ENCODE assay signal across 14 cellular contexts in the genomic region with DNA sequence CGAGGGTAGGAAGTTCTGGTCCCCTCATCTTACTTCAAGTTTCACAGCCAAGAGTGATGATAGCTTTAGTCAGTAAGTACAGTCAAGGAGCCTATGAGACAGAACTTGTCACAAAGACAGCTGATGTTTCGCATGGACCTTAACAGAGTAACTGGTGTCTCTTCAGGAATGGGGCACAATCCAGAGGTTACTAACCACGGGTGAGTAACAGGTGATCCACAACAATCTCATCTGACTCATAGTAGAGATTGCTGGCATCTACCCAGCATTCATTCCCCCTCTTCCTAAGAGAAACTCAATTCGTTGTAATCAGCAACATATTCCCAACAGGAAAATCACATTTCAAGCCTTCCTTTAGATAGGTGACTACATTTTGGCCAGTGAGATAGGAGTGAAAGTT.
DNase-seq lines count a peak whose midpoint lies in the region; ATAC-seq and TF ChIP-seq lines count a peak whose summit lies in the region.
"Had no signal": no experiment of that assay in that cellular context is flagged by ENCODE, and none has a peak within 500 bp of the region (broad histone marks: within the 10 kb centered on the region; RNA-seq: fewer than 3 reads in every experiment).

No MANE protein-coding gene starts in this region.

- H3K4me1 ChIP-seq in CD8-positive, alpha-beta memory T cell (ENCODE audit: insufficient read depth, low read length): peaks cover 54% of the 10 kb centered on the region
- H3K4me1 ChIP-seq in OCI-LY7 (ENCODE audit: insufficient read depth, low read length, poor library complexity, severe bottlenecking): peaks cover 37% of the 10 kb centered on the region

- CTCF ChIA-PET in CD8-positive, alpha-beta memory T cell (lab: Charles Lee): interaction anchor here (0.8 kb wide), 1 partner anchor 11 kb away, joined by 3 read pairs; no protein-coding TSS in a partner anchor
- CTCF ChIA-PET in OCI-LY7 (lab: Charles Lee; ENCODE audit: unreplicated experiment): no interaction called here

- intact Hi-C loops in OCI-LY7 (cut with micrococcal nuclease; ENCODE audit: unreplicated experiment): no loop called here

- POLR2A ChIA-PET in CD8-positive, alpha-beta memory T cell (lab: Charles Lee): interaction anchor here (1.2 kb wide), 1 partner anchor 34 kb away, joined by 4 read pairs; no protein-coding TSS in a partner anchor
- POLR2A ChIA-PET in OCI-LY7 (lab: Charles Lee): interaction anchor here (1.1 to 2.3 kb wide), 4 partner anchors 11 to 106 kb away, joined by 3 to 7 read pairs (median 3); no protein-coding TSS in a partner anchor

- H3K4me1 Mint-ChIP-seq in CD8-positive, alpha-beta memory T cell: peaks cover 52 to 63% (median 55%) of the 10 kb centered on the region in 3 donors

- in situ Hi-C loops in G401 (cut with HindIII; ENCODE audit: low sequenced_read_pairs): no loop called here

- no peaks in the 10 kb centered on the region for H4K20me1 ChIP-seq in OCI-LY7 (ENCODE audit: insufficient read depth, low read length)

- no peaks in the 10 kb centered on the region for H3K27me3 ChIP-seq in CD8-positive, alpha-beta memory T cell (ENCODE audit: insufficient read depth, low read length, poor library complexity, severe bottlenecking)
- H3K27me3 ChIP-seq: heart right ventricle, transverse colon had no signal

- no peaks in the 10 kb centered on the region for H3K9me3 ChIP-seq in CD8-positive, alpha-beta memory T cell (ENCODE audit: low read length)
- no peaks in the 10 kb centered on the region for H3K9me3 ChIP-seq in OCI-LY7 (ENCODE audit: low read length)
- H3K9me3 ChIP-seq: heart right ventricle, transverse colon had no signal

- no peak overlapping the region for H3K4me3 ChIP-seq in CD8-positive, alpha-beta memory T cell (ENCODE audit: low read length)
- no peak overlapping the region for H3K4me3 ChIP-seq in OCI-LY7 (ENCODE audit: low read depth, low read length, poor library complexity, severe bottlenecking)
- H3K4me3 ChIP-seq: heart right ventricle, transverse colon had no signal

- no peak overlapping the region for H3K4me2 ChIP-seq in OCI-LY7 (ENCODE audit: low read length)

- H2AFZ ChIP-seq in OCI-LY7 (ENCODE audit: low read length): peak overlapping the region; percentile 93; the same call in 1 of the 2 replicates

- no peaks in the 10 kb centered on the region for H3K27me3 Mint-ChIP-seq in CD8-positive, alpha-beta memory T cell

- no peaks in the 10 kb centered on the region for H3K9me2 ChIP-seq in OCI-LY7 (ENCODE audit: insufficient read depth, low read length)

- no peaks in the 10 kb centered on the region for H3K9me3 Mint-ChIP-seq in CD8-positive, alpha-beta memory T cell

- peak overlapping the region in 6 of 8 donors; percentile 12 to 83 (median 43) for H3K27ac Mint-ChIP-seq in CD8-positive, alpha-beta memory T cell

- no peaks in the 10 kb centered on the region for H3K36me3 ChIP-seq in CD8-positive, alpha-beta memory T cell (ENCODE audit: insufficient read depth, low read length)
- H3K36me3 ChIP-seq in OCI-LY7 (ENCODE audit: insufficient read depth, low read length): no peaks in the 10 kb centered on the region
- H3K36me3 ChIP-seq: heart right ventricle, transverse colon had no signal

- H3K27ac ChIP-seq in CD8-positive, alpha-beta memory T cell (ENCODE audit: low read depth, low read length): no peak overlapping the region
- no peak overlapping the region for H3K27ac ChIP-seq in OCI-LY7 (ENCODE audit: low read depth, low read length, poor library complexity, severe bottlenecking)
- H3K27ac ChIP-seq: transverse colon had no signal

- no peak for DNase-seq in CD8-positive, alpha-beta memory T cell
- DNase-seq in OCI-LY7 (ENCODE audit: low spot score) (no peak), dermis blood vessel endothelial cell (peak; percentile 82), omental fat pad (ENCODE audit: low spot score) (no peak), G401 (ENCODE audit: low spot score) (no peak), NCI-H2227 (lab: John Stamatoyannopoulos, UW; ENCODE audit: unreplicated experiment) (no peak)
- DNase-seq: central memory CD4-positive, alpha-beta T cell; DND-41; heart right ventricle; NCI-H2171; stimulated activated CD4-positive, alpha-beta T cell treated with anti-CD3 and anti-CD28 coated beads, Interleukin-2, amount 100 ng/mL, for 24 hours; transverse colon had no signal

- H3K79me2 ChIP-seq in OCI-LY7 (ENCODE audit: insufficient read depth, low read depth, low read length): no peaks in the 10 kb centered on the region

- no TSS peak for BruUV-seq in OCI-LY7 (replicated peaks; lab: Mats Ljungman, UMichigan)

- H3K4me3 Mint-ChIP-seq in CD8-positive, alpha-beta memory T cell: peak overlapping the region in 3 of 7 donors; percentile 2 to 36 (median 9)

- H3K36me3 Mint-ChIP-seq in CD8-positive, alpha-beta memory T cell: no peaks in the 10 kb centered on the region

- ATAC-seq in omental fat pad (ENCODE audit: low FRiP score) (peak; percentile 76), GM18858 (IDR thresholded peaks at IDR 0.05; ENCODE audit: unreplicated experiment) (no peak), HG03565 (IDR thresholded peaks at IDR 0.05; ENCODE audit: unreplicated experiment) (no peak)
- ATAC-seq: heart right ventricle had no signal

- no peak for TF ChIP-seq CTCF in OCI-LY7 (conservative IDR thresholded peaks at IDR 0.05; ENCODE audit: low read length)
- no peak for TF ChIP-seq CTCF in omental fat pad (IDR thresholded peaks at IDR 0.05)
